11 cellular contexts compared by ENCODE assay signal in the genomic region with DNA sequence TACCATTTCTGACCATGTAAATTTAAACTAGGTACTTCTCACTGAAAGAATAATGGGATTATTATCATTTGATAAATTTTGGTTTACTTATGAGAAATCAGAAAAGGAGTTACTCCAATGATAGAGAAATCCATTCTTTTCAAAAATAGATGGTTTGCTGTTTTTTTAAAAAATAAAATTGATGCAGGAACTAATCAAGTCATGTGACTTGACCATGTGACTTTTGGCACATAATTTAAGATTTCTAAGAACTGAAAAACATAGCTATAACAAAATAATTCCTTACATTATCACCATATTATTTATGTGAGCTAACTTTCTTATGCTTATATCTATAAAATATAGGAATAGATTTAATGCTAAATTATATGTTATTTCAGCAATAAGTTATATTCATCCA.
"Had no signal": no experiment of that assay in that cellular context is flagged by ENCODE, and none has a peak within 500 bp of the region (broad histone marks: within the 10 kb centered on the region; RNA-seq: fewer than 3 reads in every experiment).

No MANE protein-coding gene starts in this region.

- H3K36me3 ChIP-seq: HAP-1 had no signal

- H3K9me3 ChIP-seq: HAP-1 had no signal

- H3K4me3 ChIP-seq: GM23248, GM23338, HAP-1 had no signal

- DNase-seq: GM23248, GOT3, H7, H9, HCEC 1CT, HFFc6 had no signal

- H3K9ac ChIP-seq: GM23248 had no signal

- ATAC-seq: GM23338, HCT116 had no signal

- FAIRE-seq: H1, H54 had no signal

- H3K27ac ChIP-seq: GM23248 had no signal

- H2AFZ ChIP-seq: GM23248, GM23338 had no signal

- H3K4me2 ChIP-seq: GM23338 had no signal
